In genomic region chr3:121252676-121253075, GRCh38 we compare ENCODE assay signal across 22 cellular contexts.
DNase-seq lines count a peak whose midpoint lies in the region; ATAC-seq and TF ChIP-seq lines count a peak whose summit lies in the region.
"Had no signal": no experiment of that assay in that cellular context is flagged by ENCODE, and none has a peak within 500 bp of the region (broad histone marks: within the 10 kb centered on the region; RNA-seq: fewer than 3 reads in every experiment).

No MANE protein-coding gene starts in this region.

- H3K4me2 ChIP-seq in hepatocyte, result no peak overlapping the region
- H3K4me2 ChIP-seq: A549; BLaER1 treated with 17β-estradiol and CSF1 and Interleukin-3, amounts not matched to agents 10 nM and 100 nM had no signal

- in situ Hi-C loops in G401 (cut with HindIII; ENCODE audit: low sequenced_read_pairs), result no loop called here

- H3K9me2 ChIP-seq in hepatocyte (replicated peaks; ENCODE audit: insufficient read depth), result no peaks in the 10 kb centered on the region

- no peaks in the 10 kb centered on the region for H3K36me3 Mint-ChIP-seq in progenitor cell of endocrine pancreas (ENCODE audit: insufficient read depth)
- no peaks in the 10 kb centered on the region for H3K36me3 Mint-ChIP-seq in activated CD8-positive, alpha-beta memory T cell treated with anti-CD3 and anti-CD28 coated beads, Interleukin-2, amount 10 ng/mL, durations not matched to agents 7 days and 5 days
- H3K36me3 Mint-ChIP-seq: CD14-positive monocyte; CD8-positive, alpha-beta memory T cell had no signal

- no peaks in the 10 kb centered on the region for H3K4me1 ChIP-seq in hepatocyte (ENCODE audit: insufficient read depth)
- no peaks in the 10 kb centered on the region for H3K4me1 ChIP-seq in effector memory CD4-positive, alpha-beta T cell (ENCODE audit: control insufficient read depth, insufficient read depth, low read length, poor library complexity, severe bottlenecking)
- H3K4me1 ChIP-seq: A549; BE2C; BLaER1 treated with 17β-estradiol and CSF1 and Interleukin-3, amounts not matched to agents 10 nM and 100 nM; HAP-1 had no signal

- H3K27ac Mint-ChIP-seq in progenitor cell of endocrine pancreas, result no peak overlapping the region
- H3K27ac Mint-ChIP-seq in activated CD8-positive, alpha-beta memory T cell treated with anti-CD3 and anti-CD28 coated beads, Interleukin-2, amount 10 ng/mL, durations not matched to agents 7 days and 5 days, result no peak overlapping the region
- H3K27ac Mint-ChIP-seq: CD14-positive monocyte; CD4-positive, alpha-beta T cell; CD8-positive, alpha-beta memory T cell had no signal

- WGBS in hepatocyte (ENCODE audit: low lambda C conversion rate, missing lambda C conversion rate), result 76% methylated on average over 2 of the region's 2 CpGs

- no peak overlapping the region for H3K4me3 ChIP-seq in hepatocyte
- H3K4me3 ChIP-seq in effector memory CD4-positive, alpha-beta T cell (ENCODE audit: insufficient read depth, low read depth, low read length, poor library complexity, severe bottlenecking), result no peak overlapping the region
- H3K4me3 ChIP-seq: A549; BLaER1 treated with 17β-estradiol and CSF1 and Interleukin-3, amounts not matched to agents 10 nM and 100 nM; HAP-1 had no signal

- no peaks in the 10 kb centered on the region for H3K27me3 ChIP-seq in hepatocyte
- H3K27me3 ChIP-seq in effector memory CD4-positive, alpha-beta T cell (replicated peaks; ENCODE audit: control insufficient read depth, insufficient read depth, low read length, poor library complexity, severe bottlenecking), result no peaks in the 10 kb centered on the region
- H3K27me3 ChIP-seq: BE2C; BLaER1 treated with 17β-estradiol and CSF1 and Interleukin-3, amounts not matched to agents 10 nM and 100 nM had no signal

- peak; percentile 70 for DNase-seq in G401 (ENCODE audit: low spot score)
- peak; percentile 65 for DNase-seq in cerebellar cortex (ENCODE audit: low spot score)
- peak; percentile 8 for DNase-seq in hepatocyte (ENCODE audit: low spot score)
- DNase-seq in pons (ENCODE audit: low spot score), result peak; percentile 9
- DNase-seq in progenitor cell of endocrine pancreas (ENCODE audit: low spot score, unreplicated experiment), result no peak
- no peak for DNase-seq in activated CD8-positive, alpha-beta memory T cell treated with anti-CD3 and anti-CD28 coated beads, Interleukin-2, amount 10 ng/mL, durations not matched to agents 7 days and 5 days
- DNase-seq in effector memory CD4-positive, alpha-beta T cell, result no peak
- DNase-seq: 8988T; ACHN; AML-193; BE2C; CD4-positive, alpha-beta T cell; CD8-positive, alpha-beta memory T cell; DMS 273 treated with DMSO at 0.1 percent for 48 hours; DMS79; EL; GF-D8; GOT3 had no signal

- no peak overlapping the region for H2AFZ ChIP-seq in hepatocyte

- no peak overlapping the region for H3K4me3 Mint-ChIP-seq in progenitor cell of endocrine pancreas (ENCODE audit: low read depth)
- H3K4me3 Mint-ChIP-seq in activated CD8-positive, alpha-beta memory T cell treated with anti-CD3 and anti-CD28 coated beads, Interleukin-2, amount 10 ng/mL, durations not matched to agents 7 days and 5 days, result no peak overlapping the region
- H3K4me3 Mint-ChIP-seq: CD14-positive monocyte; CD4-positive, alpha-beta T cell; CD8-positive, alpha-beta memory T cell had no signal

- H3K27me3 Mint-ChIP-seq in progenitor cell of endocrine pancreas, result no peaks in the 10 kb centered on the region
- H3K27me3 Mint-ChIP-seq in activated CD8-positive, alpha-beta memory T cell treated with anti-CD3 and anti-CD28 coated beads, Interleukin-2, amount 10 ng/mL, durations not matched to agents 7 days and 5 days, result no peaks in the 10 kb centered on the region
- H3K27me3 Mint-ChIP-seq: CD8-positive, alpha-beta memory T cell had no signal

- H3K9me3 ChIP-seq in hepatocyte (ENCODE audit: low read depth), result no peaks in the 10 kb centered on the region
- H3K9me3 ChIP-seq in effector memory CD4-positive, alpha-beta T cell (ENCODE audit: control insufficient read depth, low read length), result no peaks in the 10 kb centered on the region
- H3K9me3 ChIP-seq: A549, BE2C, HAP-1 had no signal

- H3K9me3 Mint-ChIP-seq in progenitor cell of endocrine pancreas (ENCODE audit: low read depth), result peaks cover 7% of the 10 kb centered on the region
- no peaks in the 10 kb centered on the region for H3K9me3 Mint-ChIP-seq in activated CD8-positive, alpha-beta memory T cell treated with anti-CD3 and anti-CD28 coated beads, Interleukin-2, amount 10 ng/mL, durations not matched to agents 7 days and 5 days (ENCODE audit: low read depth)
- H3K9me3 Mint-ChIP-seq: CD4-positive, alpha-beta T cell had no signal

- no peaks in the 10 kb centered on the region for H3K79me2 ChIP-seq in hepatocyte

- ATAC-seq in activated CD8-positive, alpha-beta memory T cell treated with anti-CD3 and anti-CD28 coated beads, Interleukin-2, amount 10 ng/mL, durations not matched to agents 7 days and 5 days, result no peak
- ATAC-seq: A549 had no signal

- H3K27ac ChIP-seq in hepatocyte, result no peak overlapping the region
- no peak overlapping the region for H3K27ac ChIP-seq in effector memory CD4-positive, alpha-beta T cell (ENCODE audit: insufficient read depth, low read length, poor library complexity, severe bottlenecking)
- H3K27ac ChIP-seq: A549; BLaER1 treated with 17β-estradiol and CSF1 and Interleukin-3, amounts not matched to agents 10 nM and 100 nM had no signal

- no peaks in the 10 kb centered on the region for H3K36me3 ChIP-seq in hepatocyte (replicated peaks; ENCODE audit: insufficient read depth, low read depth)
- no peaks in the 10 kb centered on the region for H3K36me3 ChIP-seq in effector memory CD4-positive, alpha-beta T cell (ENCODE audit: control insufficient read depth, insufficient read depth, low read length)
- H3K36me3 ChIP-seq: BE2C, HAP-1 had no signal

- TF ChIP-seq CTCF in hepatocyte (IDR thresholded peaks at IDR 0.05; ENCODE audit: poor library complexity) (no peak), progenitor cell of endocrine pancreas (IDR thresholded peaks at IDR 0.05; ENCODE audit: unreplicated experiment) (no peak)

- H4K20me1 ChIP-seq in hepatocyte (ENCODE audit: insufficient read depth, poor library complexity, severe bottlenecking), result no peaks in the 10 kb centered on the region
- H4K20me1 ChIP-seq: BLaER1 treated with 17β-estradiol and CSF1 and Interleukin-3, amounts not matched to agents 10 nM and 100 nM had no signal

- peaks cover 13% of the 10 kb centered on the region for H3K4me1 Mint-ChIP-seq in progenitor cell of endocrine pancreas (ENCODE audit: low read depth)
- no peaks in the 10 kb centered on the region for H3K4me1 Mint-ChIP-seq in activated CD8-positive, alpha-beta memory T cell treated with anti-CD3 and anti-CD28 coated beads, Interleukin-2, amount 10 ng/mL, durations not matched to agents 7 days and 5 days
- H3K4me1 Mint-ChIP-seq: CD14-positive monocyte; CD8-positive, alpha-beta memory T cell had no signal

- CTCF ChIA-PET in activated CD8-positive, alpha-beta memory T cell treated with anti-CD3 and anti-CD28 coated beads, Interleukin-2, amount 10 ng/mL, durations not matched to agents 7 days and 5 days (lab: Charles Lee), result no interaction called here

Comparison
In these comparisons a context has a peak if more than half of its experiments do, and no peak if none do; other contexts are left out.
1. DNase-seq: peak in G401 (single experiment), cerebellar cortex (single experiment), hepatocyte (single experiment) and pons (single experiment); none in progenitor cell of endocrine pancreas (single experiment), activated CD8-positive, alpha-beta memory T cell treated with anti-CD3 and anti-CD28 coated beads, Interleukin-2, amount 10 ng/mL, durations not matched to agents 7 days and 5 days (single experiment) and effector memory CD4-positive, alpha-beta T cell (0 of 3).